1 cellular context compared by ENCODE assay signal in genomic region chr1:226964611-226965486, GRCh38.
TF ChIP-seq lines count a peak whose summit lies in the region.

No MANE protein-coding gene starts in this region.

TF ChIP-seq in GM12878, 131 proteins besides CTCF, POLR2A, EP300 and RAD21 (continued from another document):
- TF ChIP-seq ELK1 (IDR thresholded peaks at IDR 0.05; ENCODE audit: low read depth, low read length) (no peak), ZBTB11 (CRISPR knock-in tag; IDR thresholded peaks at IDR 0.05) (no peak), TCF7 (IDR thresholded peaks at IDR 0.05; ENCODE audit: borderline replicate concordance) (no peak)
TF ChIP-seq in GM12878: peak in this region for 0.
